ENCODE assay signal across 12 cellular contexts in genomic region chr17:76199466-76199865, GRCh38. TPM values are rescaled to one million over a fixed set of nuclear protein-coding genes. Genes with fewer than 3 reads are reported as not detected.
A peak's percentile ranks its signal among the peaks of the same experiment; 100 is the strongest.
DNase-seq lines count a peak whose midpoint lies in the region; ATAC-seq, FAIRE-seq and TF ChIP-seq lines count a peak whose summit lies in the region.
"Had no signal": no experiment of that assay in that cellular context is flagged by ENCODE, and none has a peak within 500 bp of the region (broad histone marks: within the 10 kb centered on the region; RNA-seq: fewer than 3 reads in every experiment).

No MANE protein-coding gene starts in this region.

- H3K4me3 ChIP-seq in spleen, result no peak overlapping the region
- no peak overlapping the region for H3K4me3 ChIP-seq in heart right ventricle
- H3K4me3 ChIP-seq: hepatocyte had no signal

- intact Hi-C loops in activated CD8-positive, alpha-beta T cell treated with anti-CD3 and anti-CD28 coated beads for 36 hours (cut with micrococcal nuclease), result loop anchor here (5.0 kb wide), 1 partner anchor 43 kb away; the partner anchor contains the start of gene RNF157
- intact Hi-C loops in spleen (cut with DNase I; ENCODE audit: low total_unique reads) (no loop called here), heart right ventricle (cut with DNase I) (loop anchor here in 1 of 10 donors (5.0 kb wide), 1 partner anchor 68 kb away; the partner anchor contains the start of gene UBALD2)

- H3K27me3 ChIP-seq in spleen (replicated peaks in 1 of 7) (no peaks in the 10 kb centered on the region), heart right ventricle (no peaks in the 10 kb centered on the region)
- H3K27me3 ChIP-seq: hepatocyte had no signal

- H3K4me1 ChIP-seq in spleen, result peaks cover 0 to 18% (median 0%) of the 10 kb centered on the region in 6 donors
- H3K4me1 ChIP-seq in heart right ventricle, result peaks cover 0 to 39% (median 25%) of the 10 kb centered on the region in 9 donors

- no peak for TF ChIP-seq CTCF in activated CD8-positive, alpha-beta T cell treated with anti-CD3 and anti-CD28 coated beads for 36 hours (IDR thresholded peaks at IDR 0.05)
- TF ChIP-seq CTCF in spleen (IDR thresholded peaks at IDR 0.05 in 8 of 11, conservative IDR thresholded peaks at IDR 0.05 in 3 of 11) (no peak), heart right ventricle (IDR thresholded peaks at IDR 0.05) (no peak)

- no peaks in the 10 kb centered on the region for H3K27me3 Mint-ChIP-seq in activated CD8-positive, alpha-beta T cell treated with anti-CD3 and anti-CD28 coated beads for 36 hours
- no peaks in the 10 kb centered on the region for H3K27me3 Mint-ChIP-seq in activated naive CD8-positive, alpha-beta T cell
- H3K27me3 Mint-ChIP-seq: progenitor cell of endocrine pancreas had no signal

- peak overlapping the region; percentile 91 for H3K27ac Mint-ChIP-seq in activated CD8-positive, alpha-beta T cell treated with anti-CD3 and anti-CD28 coated beads for 36 hours
- peak overlapping the region; percentile 97 for H3K27ac Mint-ChIP-seq in activated naive CD8-positive, alpha-beta T cell
- H3K27ac Mint-ChIP-seq: progenitor cell of endocrine pancreas had no signal

- H3K9me3 Mint-ChIP-seq in activated CD8-positive, alpha-beta T cell treated with anti-CD3 and anti-CD28 coated beads for 36 hours, result no peaks in the 10 kb centered on the region
- no peaks in the 10 kb centered on the region for H3K9me3 Mint-ChIP-seq in activated naive CD8-positive, alpha-beta T cell (ENCODE audit: low read depth)

- TF ChIP-seq POLR2A in GM12891 (IDR thresholded peaks at IDR 0.05; ENCODE audit: low read depth, low read length) (no peak), spleen (IDR thresholded peaks at IDR 0.05) (no peak)

- no peak overlapping the region for H3K4me3 Mint-ChIP-seq in activated CD8-positive, alpha-beta T cell treated with anti-CD3 and anti-CD28 coated beads for 36 hours
- peak overlapping the region; percentile 70 for H3K4me3 Mint-ChIP-seq in activated naive CD8-positive, alpha-beta T cell

- no peaks in the 10 kb centered on the region for H3K9me3 ChIP-seq in KOPT-K1 (ENCODE audit: insufficient read depth, low read length, poor library complexity, severe bottlenecking)
- no peaks in the 10 kb centered on the region for H3K9me3 ChIP-seq in spleen
- H3K9me3 ChIP-seq in heart right ventricle, result no peaks in the 10 kb centered on the region

- CTCF ChIA-PET in activated CD8-positive, alpha-beta T cell treated with anti-CD3 and anti-CD28 coated beads for 36 hours (lab: Charles Lee), result interaction anchor here (0.9 to 2.8 kb wide), 9 partner anchors 10 to 198 kb away, joined by 3 to 12 read pairs (median 4); partner anchors contain the start of gene UBALD2

- H3K36me3 Mint-ChIP-seq in activated CD8-positive, alpha-beta T cell treated with anti-CD3 and anti-CD28 coated beads for 36 hours (ENCODE audit: low read depth), result peaks cover 63% of the 10 kb centered on the region
- H3K36me3 Mint-ChIP-seq in activated naive CD8-positive, alpha-beta T cell, result peaks cover 25% of the 10 kb centered on the region

- 53 to 74% (median 67%) methylated on average over 4 of the region's 4 CpGs for WGBS in spleen, 5 donors
- 84 to 87% methylated on average over 4 of the region's 4 CpGs for WGBS in heart right ventricle, 2 donors

- peak overlapping the region; percentile 12 for H3K27ac ChIP-seq in KOPT-K1 (ENCODE audit: low read depth, low read length, poor library complexity, severe bottlenecking)
- peak overlapping the region in 2 of 8 donors; percentile 28 to 40 for H3K27ac ChIP-seq in spleen
- peak overlapping the region in 1 of 10 donors; percentile 40 for H3K27ac ChIP-seq in heart right ventricle
- H3K27ac ChIP-seq: hepatocyte had no signal

- peaks cover 63% of the 10 kb centered on the region for H3K4me1 Mint-ChIP-seq in activated CD8-positive, alpha-beta T cell treated with anti-CD3 and anti-CD28 coated beads for 36 hours (ENCODE audit: low read depth)
- peaks cover 79% of the 10 kb centered on the region for H3K4me1 Mint-ChIP-seq in activated naive CD8-positive, alpha-beta T cell (ENCODE audit: low read depth)

- POLR2A ChIA-PET in activated CD8-positive, alpha-beta T cell treated with anti-CD3 and anti-CD28 coated beads for 36 hours (lab: Charles Lee), result interaction anchor here (0.6 to 5.9 kb wide), 13 partner anchors 8 to 185 kb away, joined by 3 to 66 read pairs (median 3); partner anchors contain the start of gene SPHK1

- FAIRE-seq in GM12891 (lab: Jason Lieb, UNC), result no peak
- FAIRE-seq: endometrium had no signal

- no peaks in the 10 kb centered on the region for H3K36me3 ChIP-seq in KOPT-K1 (ENCODE audit: insufficient read depth, low read length)
- H3K36me3 ChIP-seq in spleen, result no peaks in the 10 kb centered on the region
- no peaks in the 10 kb centered on the region for H3K36me3 ChIP-seq in heart right ventricle

- ATAC-seq in activated CD8-positive, alpha-beta T cell treated with anti-CD3 and anti-CD28 coated beads for 36 hours, result peak; percentile 95
- ATAC-seq in GM21528 (IDR thresholded peaks at IDR 0.05; ENCODE audit: low FRiP score, unreplicated experiment) (no peak), heart right ventricle (no peak)

- DNase-seq in activated CD8-positive, alpha-beta T cell treated with anti-CD3 and anti-CD28 coated beads for 36 hours, result peak; percentile 83
- peak; percentile 42 to 80 for DNase-seq in stimulated activated CD4-positive, alpha-beta T cell treated with anti-CD3 and anti-CD28 coated beads, Interleukin-4, amount 100 ng/mL, for 4 hours
- DNase-seq in GM12891 (ENCODE audit: insufficient read length, low spot score) (no peak), spleen (no peak), heart right ventricle (no peak)
- DNase-seq: anterior cingulate cortex had no signal

TF ChIP-seq in GM12891, 5 proteins besides CTCF, POLR2A, EP300 and RAD21:
- TF ChIP-seq POLR2AphosphoS5 (IDR thresholded peaks at IDR 0.05; ENCODE audit: low read depth, low read length), result no peak

RNA-seq across cellular contexts. Expression of gene RNF157, which starts 40.8 kb away (rescaled TPM):
- 10 to 100 TPM; 37.2 to 44.5 TPM for total RNA-seq in activated CD8-positive, alpha-beta T cell treated with anti-CD3 and anti-CD28 coated beads for 36 hours
- 0.47 TPM for polyA plus RNA-seq in GM12891 (2012; ENCODE audit: low read depth, missing spikeins)
- total RNA-seq in spleen (10 to 100 TPM in 3 of 7 donors, 1 to 10 TPM in 4; 6.8 to 13.0 (median 8.6) TPM), heart right ventricle (10 to 100 TPM in 2 of 10 donors, 1 to 10 TPM in 8; 1.3 to 18.8 (median 3.4) TPM)
- polyA plus RNA-seq in spleen (1 to 10 TPM in 2 of 3 donors, under 1 TPM in 1; 0.89 to 2.0 (median 1.1) TPM), heart right ventricle (1 to 10 TPM; 2.2 to 6.9 TPM)

RNA-seq across cellular contexts. Expression of gene FOXJ1, which starts 58.4 kb away (rescaled TPM):
- 10 to 100 TPM; 11.1 to 11.6 TPM for total RNA-seq in activated CD8-positive, alpha-beta T cell treated with anti-CD3 and anti-CD28 coated beads for 36 hours
- polyA plus RNA-seq in GM12891 (2012; ENCODE audit: low read depth, missing spikeins), result 0.09 TPM
- under 1 TPM in 1 of 7 donors, not detected in 6; 0.13 TPM for total RNA-seq in spleen
- polyA plus RNA-seq in spleen, result under 1 TPM in 1 of 3 donors, not detected in 2; 0.05 TPM
- not detected for total RNA-seq in heart right ventricle
- polyA plus RNA-seq in heart right ventricle, result under 1 TPM in 1 of 2 donors, not detected in 1; 0.03 TPM

Comparison
In these comparisons a context has a peak if more than half of its experiments do, and no peak if none do; other contexts are left out.
1. DNase-seq: peak in activated CD8-positive, alpha-beta T cell treated with anti-CD3 and anti-CD28 coated beads for 36 hours (single experiment) and stimulated activated CD4-positive, alpha-beta T cell treated with anti-CD3 and anti-CD28 coated beads, Interleukin-4, amount 100 ng/mL, for 4 hours (2 of 2); none in GM12891 (single experiment), spleen (single experiment) and heart right ventricle (0 of 2).
2. RNA of gene FOXJ1, which starts 58.4 kb away (total RNA-seq): 11.1 to 11.6 TPM in activated CD8-positive, alpha-beta T cell treated with anti-CD3 and anti-CD28 coated beads for 36 hours; 0.13 TPM in spleen and not detected in heart right ventricle; every median in the first group is over 10 times any median in the second.